1 cellular context compared by ENCODE assay signal in genomic region chr20:59940129-59940955, GRCh38.
TF ChIP-seq lines count a peak whose summit lies in the region.

TSS of gene FAM217B (plus strand) at chr20:59940389. CDS start at chr20:59943944, 3,555 bp downstream.
TSS of gene PPP1R3D (minus strand) at chr20:59940305. CDS start at chr20:59939931, 374 bp downstream.

TF ChIP-seq in SK-N-SH, 30 proteins besides CTCF, POLR2A, EP300 and RAD21 (continued from another document):
- TF ChIP-seq MXI1 (IDR thresholded peaks at IDR 0.05; ENCODE audit: low read depth, low read length) (peak; percentile 89), SIN3A (IDR thresholded peaks at IDR 0.05; ENCODE audit: borderline replicate concordance, low read depth, low read length) (peak; percentile 43; the same call in 1 of the 2 replicates), YY1 (IDR thresholded peaks at IDR 0.05; ENCODE audit: low read depth) (0 out of 2 replicates have a peak, but pooled peaks have one; percentile 16), NRF1 (IDR thresholded peaks at IDR 0.05; ENCODE audit: low read depth, low read length) (peak; percentile 53), GATA2 (CRISPR knock-in tag; IDR thresholded peaks at IDR 0.05) (no peak), USF1 (IDR thresholded peaks at IDR 0.05; ENCODE audit: borderline replicate concordance, low read depth) (peak; percentile 73; the same call in 1 of the 2 replicates), RCOR1 (IDR thresholded peaks at IDR 0.05; ENCODE audit: low read length) (peak; percentile 6; the same call in 1 of the 2 replicates), TAF1 (IDR thresholded peaks at IDR 0.05; ENCODE audit: borderline replicate concordance, low read depth, low read length) (peak; percentile 59), ELF1 (IDR thresholded peaks at IDR 0.05) (peak; percentile 60; the same call in 1 of the 2 replicates), TCF12 (IDR thresholded peaks at IDR 0.05) (peak; percentile 13; the same call in 1 of the 2 replicates), TEAD4 (IDR thresholded peaks at IDR 0.05; ENCODE audit: borderline replicate concordance, insufficient read depth) (0 out of 2 replicates have a peak, but pooled peaks have one; percentile 3)
- TF ChIP-seq, protein P1, sequence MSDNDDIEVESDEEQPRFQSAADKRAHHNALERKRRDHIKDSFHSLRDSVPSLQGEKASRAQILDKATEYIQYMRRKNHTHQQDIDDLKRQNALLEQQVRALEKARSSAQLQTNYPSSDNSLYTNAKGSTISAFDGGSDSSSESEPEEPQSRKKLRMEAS (IDR thresholded peaks at IDR 0.05; ENCODE audit: low read depth), result peak; percentile 60
- TF ChIP-seq, protein P2, sequence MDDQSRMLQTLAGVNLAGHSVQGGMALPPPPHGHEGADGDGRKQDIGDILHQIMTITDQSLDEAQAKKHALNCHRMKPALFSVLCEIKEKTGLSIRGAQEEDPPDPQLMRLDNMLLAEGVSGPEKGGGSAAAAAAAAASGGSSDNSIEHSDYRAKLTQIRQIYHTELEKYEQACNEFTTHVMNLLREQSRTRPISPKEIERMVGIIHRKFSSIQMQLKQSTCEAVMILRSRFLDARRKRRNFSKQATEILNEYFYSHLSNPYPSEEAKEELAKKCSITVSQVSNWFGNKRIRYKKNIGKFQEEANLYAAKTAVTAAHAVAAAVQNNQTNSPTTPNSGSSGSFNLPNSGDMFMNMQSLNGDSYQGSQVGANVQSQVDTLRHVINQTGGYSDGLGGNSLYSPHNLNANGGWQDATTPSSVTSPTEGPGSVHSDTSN (IDR thresholded peaks at IDR 0.05), result peak; percentile 50
